In genomic region chr2:45793564-45793963, GRCh38 we compare ENCODE assay signal across 25 cellular contexts.
DNase-seq lines count a peak whose midpoint lies in the region; ATAC-seq and TF ChIP-seq lines count a peak whose summit lies in the region.
"Had no signal": no experiment of that assay in that cellular context is flagged by ENCODE, and none has a peak within 500 bp of the region (broad histone marks: within the 10 kb centered on the region; RNA-seq: fewer than 3 reads in every experiment).

No MANE protein-coding gene starts in this region.

- peaks cover 27 to 71% (median 63%) of the 10 kb centered on the region in 10 experiments for H3K4me1 ChIP-seq in BLaER1 treated with 17β-estradiol and CSF1 and Interleukin-3, amounts not matched to agents 10 nM and 100 nM
- H3K4me1 ChIP-seq: prostate gland, vagina had no signal

- peaks cover 0 to 100% (median 92%) of the 10 kb centered on the region in 11 experiments; a peak in 17 of 22 replicates for H4K20me1 ChIP-seq in BLaER1 treated with 17β-estradiol and CSF1 and Interleukin-3, amounts not matched to agents 10 nM and 100 nM

- H3K36me3 ChIP-seq in BLaER1 treated with 17β-estradiol and CSF1 and Interleukin-3, amounts not matched to agents 10 nM and 100 nM = peaks cover 0 to 53% (median 18%) of the 10 kb centered on the region in 11 experiments; a peak in 11 of 22 replicates
- no peaks in the 10 kb centered on the region for H3K36me3 ChIP-seq in WERI-Rb-1
- H3K36me3 ChIP-seq: brain microvascular endothelial cell, esophagus squamous epithelium, gastrocnemius medialis, prostate gland, vagina had no signal

- H3K27me3 Mint-ChIP-seq in nephron (ENCODE audit: low read depth) (peaks cover 9% of the 10 kb centered on the region), HFFc6 (ENCODE audit: insufficient read depth) (no peaks in the 10 kb centered on the region; the same call in none of the 2 replicates)
- H3K27me3 Mint-ChIP-seq: effector memory CD8-positive, alpha-beta T cell; stimulated activated memory B cell treated with anti-CD40 and anti-IgM and Interleukin-4, amounts not matched to agents 10 μg/mL and 1 μg/mL and 100 μg/mL, for 72 hours had no signal

- H3K27ac ChIP-seq in BLaER1 treated with 17β-estradiol and CSF1 and Interleukin-3, amounts not matched to agents 10 nM and 100 nM = no peak overlapping the region
- H3K27ac ChIP-seq in WERI-Rb-1 = peak overlapping the region; percentile 51
- H3K27ac ChIP-seq: brain microvascular endothelial cell, esophagus squamous epithelium, gastrocnemius medialis, HL-60, prostate gland, RWPE1, SK-N-MC, vagina had no signal

- no peaks in the 10 kb centered on the region for H3K9me3 ChIP-seq in BLaER1 treated with 17β-estradiol and CSF1 and Interleukin-3, amounts not matched to agents 10 nM and 100 nM (replicated peaks in 1 of 11)
- no peaks in the 10 kb centered on the region for H3K9me3 ChIP-seq in WERI-Rb-1 (ENCODE audit: severe bottlenecking)
- H3K9me3 ChIP-seq: esophagus squamous epithelium, gastrocnemius medialis, prostate gland, vagina had no signal

- H3K27ac Mint-ChIP-seq in nephron (peak overlapping the region in 2 of 3 experiments; percentile 47 to 57), HFFc6 (no peak overlapping the region)
- H3K27ac Mint-ChIP-seq: effector memory CD8-positive, alpha-beta T cell; stimulated activated memory B cell treated with anti-CD40 and anti-IgM and Interleukin-4, amounts not matched to agents 10 μg/mL and 1 μg/mL and 100 μg/mL, for 72 hours had no signal

- TF ChIP-seq CTCF in WERI-Rb-1 (IDR thresholded peaks at IDR 0.05; ENCODE audit: low read depth, low read length) (no peak), nephron (IDR thresholded peaks at IDR 0.05; ENCODE audit: unreplicated experiment in 3 of 3) (no peak), HFFc6 (IDR thresholded peaks at IDR 0.05) (no peak)

- ATAC-seq in esophagus mucosa = no peak
- ATAC-seq: effector memory CD8-positive, alpha-beta T cell; gastrocnemius medialis; stimulated activated memory B cell treated with anti-CD40 and anti-IgM and Interleukin-4, amounts not matched to agents 10 μg/mL and 1 μg/mL and 100 μg/mL, for 72 hours had no signal

- H3K36me3 Mint-ChIP-seq in nephron (ENCODE audit: low read depth) = no peaks in the 10 kb centered on the region
- H3K36me3 Mint-ChIP-seq in HFFc6 (ENCODE audit: low read depth) = no peaks in the 10 kb centered on the region
- H3K36me3 Mint-ChIP-seq: stimulated activated memory B cell treated with anti-CD40 and anti-IgM and Interleukin-4, amounts not matched to agents 10 μg/mL and 1 μg/mL and 100 μg/mL, for 72 hours had no signal

- no peaks in the 10 kb centered on the region for H3K27me3 ChIP-seq in BLaER1 treated with 17β-estradiol and CSF1 and Interleukin-3, amounts not matched to agents 10 nM and 100 nM
- H3K27me3 ChIP-seq in WERI-Rb-1 (ENCODE audit: insufficient read depth, low read depth, severe bottlenecking) = no peaks in the 10 kb centered on the region
- H3K27me3 ChIP-seq: brain microvascular endothelial cell, esophagus squamous epithelium, gastrocnemius medialis, vagina had no signal

- peak; percentile 20 for DNase-seq in DMS53 (lab: John Stamatoyannopoulos, UW)
- DNase-seq in WERI-Rb-1 = peak; percentile 33
- no peak for DNase-seq in HFFc6
- no peak for DNase-seq in NCI-H2227 (lab: John Stamatoyannopoulos, UW; ENCODE audit: unreplicated experiment)
- DNase-seq: activated CD8-positive, alpha-beta memory T cell treated with anti-CD3 and anti-CD28 coated beads, Interleukin-2, amount 50 U/mL, for 48 hours; brain microvascular endothelial cell; effector memory CD8-positive, alpha-beta T cell; esophagus squamous epithelium; gastrocnemius medialis; GOT3; hypothalamus; left ventricle myocardium superior; NCI-H1417 treated with DMSO at 0.1 percent for 48 hours; stimulated activated CD4-positive, alpha-beta T cell treated with anti-CD3 and anti-CD28 coated beads, Interleukin-1b, Interleukin-23, amount 100 ng/mL, for 48 hours; T-helper 2 cell had no signal

- peaks cover 26% of the 10 kb centered on the region for H3K4me1 Mint-ChIP-seq in nephron
- no peaks in the 10 kb centered on the region for H3K4me1 Mint-ChIP-seq in HFFc6 (ENCODE audit: low read depth)

- H3K4me3 ChIP-seq in BLaER1 treated with 17β-estradiol and CSF1 and Interleukin-3, amounts not matched to agents 10 nM and 100 nM = no peak overlapping the region
- H3K4me3 ChIP-seq in WERI-Rb-1 (ENCODE audit: low read depth, low read length) = no peak overlapping the region
- H3K4me3 ChIP-seq: gastrocnemius medialis, prostate gland, SK-N-MC, vagina had no signal

- H3K4me2 ChIP-seq in BLaER1 treated with 17β-estradiol and CSF1 and Interleukin-3, amounts not matched to agents 10 nM and 100 nM = peak overlapping the region in 8 of 11 experiments; percentile 7 to 88 (median 62); a peak in 11 of 22 replicates

- no peak overlapping the region for H3K4me3 Mint-ChIP-seq in nephron
- no peak overlapping the region for H3K4me3 Mint-ChIP-seq in HFFc6
- H3K4me3 Mint-ChIP-seq: effector memory CD8-positive, alpha-beta T cell; neural crest cell; stimulated activated memory B cell treated with anti-CD40 and anti-IgM and Interleukin-4, amounts not matched to agents 10 μg/mL and 1 μg/mL and 100 μg/mL, for 72 hours had no signal

- H3K9me3 Mint-ChIP-seq in nephron (no peaks in the 10 kb centered on the region), HFFc6 (no peaks in the 10 kb centered on the region)
- H3K9me3 Mint-ChIP-seq: effector memory CD8-positive, alpha-beta T cell; neural crest cell; stimulated activated memory B cell treated with anti-CD40 and anti-IgM and Interleukin-4, amounts not matched to agents 10 μg/mL and 1 μg/mL and 100 μg/mL, for 72 hours had no signal

- no peak overlapping the region for H3K9ac ChIP-seq in BLaER1 treated with 17β-estradiol and CSF1 and Interleukin-3, amounts not matched to agents 10 nM and 100 nM

Comparison
In these comparisons a context has a peak if more than half of its experiments do, and no peak if none do; other contexts are left out.
1. DNase-seq: peak in DMS53 (single experiment) and WERI-Rb-1 (single experiment); none in HFFc6 (single experiment) and NCI-H2227 (single experiment).